8 cellular contexts compared by ENCODE assay signal in the genomic region with DNA sequence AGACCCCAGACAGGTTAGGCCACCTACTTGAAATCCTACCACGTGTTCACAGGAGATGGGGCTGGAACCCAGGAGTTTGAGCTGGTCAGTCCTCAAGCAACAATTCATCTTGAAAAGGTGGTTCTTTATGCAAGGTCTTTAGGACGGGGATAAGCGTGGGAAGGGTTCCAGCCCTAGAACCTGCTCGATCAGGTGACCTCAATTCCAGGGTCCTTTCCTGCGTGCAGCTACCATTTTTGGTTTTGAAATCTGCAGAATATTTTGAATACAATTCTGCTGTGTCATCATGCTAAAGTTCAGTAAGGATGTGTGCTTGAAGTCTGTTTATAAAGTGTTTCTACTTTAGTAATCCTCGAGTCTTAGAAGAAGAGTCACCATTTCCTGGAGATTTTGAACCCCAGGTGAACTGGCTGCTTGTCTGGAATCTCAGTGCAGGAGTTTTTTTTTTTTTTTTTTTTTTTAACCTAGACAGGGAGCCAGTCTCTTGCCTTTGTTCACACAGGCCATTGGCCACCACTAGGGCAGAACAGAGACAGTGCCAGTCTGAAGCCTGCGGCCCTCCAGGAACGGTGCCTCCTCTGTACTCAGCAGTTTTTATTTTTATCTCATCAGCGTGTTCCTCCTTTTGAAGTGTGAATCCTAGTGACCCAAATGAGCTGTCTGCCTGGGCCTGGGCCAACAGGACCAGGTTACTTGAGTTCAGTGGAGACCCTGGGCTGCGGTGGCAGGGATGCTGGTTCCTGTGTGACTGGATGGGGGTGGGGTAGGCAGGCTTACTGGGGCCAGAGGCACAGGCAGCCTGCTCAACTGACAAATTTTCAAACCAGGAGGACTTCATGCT. TPM values are rescaled to one million over a fixed set of nuclear protein-coding genes. Genes with fewer than 3 reads are reported as not detected.
DNase-seq lines count a peak whose midpoint lies in the region; ATAC-seq and FAIRE-seq lines count a peak whose summit lies in the region.

No MANE protein-coding gene starts in this region.

- no peaks in the 10 kb centered on the region for H3K36me3 Mint-ChIP-seq in stimulated activated naive CD8-positive, alpha-beta T cell treated with anti-CD3 and anti-CD28 coated beads, Interleukin-15, Interleukin-2, amounts not matched to agents 100 ng/mL and 50 ng/mL, for 24 hours (ENCODE audit: low read depth)

- H3K27me3 Mint-ChIP-seq in stimulated activated naive CD8-positive, alpha-beta T cell treated with anti-CD3 and anti-CD28 coated beads, Interleukin-15, Interleukin-2, amounts not matched to agents 100 ng/mL and 50 ng/mL, for 24 hours, result no peaks in the 10 kb centered on the region

- no peaks in the 10 kb centered on the region for H3K9me3 Mint-ChIP-seq in stimulated activated naive CD8-positive, alpha-beta T cell treated with anti-CD3 and anti-CD28 coated beads, Interleukin-15, Interleukin-2, amounts not matched to agents 100 ng/mL and 50 ng/mL, for 24 hours

- no peak for ATAC-seq in HG02623 (IDR thresholded peaks at IDR 0.05; ENCODE audit: unreplicated experiment)

- FAIRE-seq in islet of Langerhans (lab: Jason Lieb, UNC), result peak; percentile 86

- DNase-seq in A172 (ENCODE audit: low spot score) (peak; percentile 62), HT1080 (ENCODE audit: low read depth) (peak; percentile 80), astrocyte of the hippocampus (ENCODE audit: low read depth, low spot score) (peak; percentile 52), NCI-H1930 (lab: John Stamatoyannopoulos, UW) (no peak), OCI-M1 (lab: John Stamatoyannopoulos, UW) (no peak)

- peaks cover 30% of the 10 kb centered on the region for H3K4me1 Mint-ChIP-seq in stimulated activated naive CD8-positive, alpha-beta T cell treated with anti-CD3 and anti-CD28 coated beads, Interleukin-15, Interleukin-2, amounts not matched to agents 100 ng/mL and 50 ng/mL, for 24 hours (ENCODE audit: low read depth)

- H3K27ac Mint-ChIP-seq in stimulated activated naive CD8-positive, alpha-beta T cell treated with anti-CD3 and anti-CD28 coated beads, Interleukin-15, Interleukin-2, amounts not matched to agents 100 ng/mL and 50 ng/mL, for 24 hours, result peak overlapping the region; percentile 36

- H3K4me3 Mint-ChIP-seq in stimulated activated naive CD8-positive, alpha-beta T cell treated with anti-CD3 and anti-CD28 coated beads, Interleukin-15, Interleukin-2, amounts not matched to agents 100 ng/mL and 50 ng/mL, for 24 hours, result no peak overlapping the region

RNA-seq across cellular contexts. Expression of a gene that starts 54.6 kb away (rescaled TPM):
- 26.3 and 29.2 TPM in 2 replicates for total RNA-seq in A172 (2014; rRNA removed; shearing (Covaris generic))
- total RNA-seq in HT1080 (2014; rRNA removed; shearing (Covaris generic)), result 6.2 and 9.4 TPM in 2 replicates
- 3.4 and 8.4 TPM in 2 replicates for polyA plus RNA-seq in HT1080 (2015; cell fraction: cytosol; rRNA removed)
- 1.9 and 7.1 TPM in 2 replicates for polyA plus RNA-seq in HT1080 (2015; cell fraction: nucleus; rRNA removed)

Comparison
In these comparisons a context has a peak if more than half of its experiments do, and no peak if none do; other contexts are left out.
1. DNase-seq: peak in A172 (single experiment), HT1080 (single experiment) and astrocyte of the hippocampus (single experiment); none in NCI-H1930 (0 of 2) and OCI-M1 (single experiment).